28 cellular contexts compared by ENCODE assay signal in the genomic region with DNA sequence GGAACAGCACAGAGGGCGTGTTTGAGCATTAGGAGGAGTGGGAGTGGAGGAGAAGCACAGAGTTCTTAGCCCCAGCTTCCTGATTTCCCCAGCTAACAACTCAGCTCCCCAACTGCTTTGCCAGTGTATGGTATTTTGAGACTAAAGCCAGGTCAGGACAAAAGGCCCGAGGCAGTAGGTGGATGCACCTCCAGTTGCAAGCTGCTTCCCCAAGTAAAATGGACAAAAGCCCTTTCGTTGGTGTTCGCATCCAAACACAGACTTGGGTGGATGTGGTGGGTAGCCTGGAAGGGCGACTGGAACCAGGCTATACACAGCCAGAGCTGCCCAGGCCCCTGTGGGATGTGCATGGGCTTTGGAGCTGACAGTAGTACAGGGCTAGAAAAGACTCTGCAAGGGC. TPM values are rescaled to one million over a fixed set of nuclear protein-coding genes. Genes with fewer than 3 reads are reported as not detected.
"Had no signal": no experiment of that assay in that cellular context is flagged by ENCODE, and none has a peak within 500 bp of the region (broad histone marks: within the 10 kb centered on the region; RNA-seq: fewer than 3 reads in every experiment).

No MANE protein-coding gene starts in this region.

- H3K9me3 Mint-ChIP-seq: dendritic cell treated with granulocyte-macrophage colony-stimulating factor and Interleukin-4, amounts not matched to agents 40 ng/mL and 50 ng/mL, for 4 days; natural killer cell; neural crest cell; stimulated activated memory B cell treated with anti-CD40 and anti-IgM and Interleukin-4, amounts not matched to agents 10 μg/mL and 1 μg/mL and 100 μg/mL, for 72 hours; stimulated activated naive CD8-positive, alpha-beta T cell treated with anti-CD3 and anti-CD28 coated beads, Interleukin-15, Interleukin-2, amounts not matched to agents 100 ng/mL and 50 ng/mL, for 24 hours had no signal

- H3K27me3 Mint-ChIP-seq: stimulated activated naive CD8-positive, alpha-beta T cell treated with anti-CD3 and anti-CD28 coated beads, Interleukin-15, Interleukin-2, amounts not matched to agents 100 ng/mL and 50 ng/mL, for 24 hours had no signal

- H3K36me3 ChIP-seq: heart right ventricle, ovary, prostate gland, right lobe of liver, spleen had no signal

- H3K4me3 ChIP-seq: heart right ventricle, ovary, prostate gland, right lobe of liver, spleen, testis had no signal

- ATAC-seq: esophagus mucosa; heart right ventricle; natural killer cell; right lobe of liver; stimulated activated memory B cell treated with anti-CD40 and anti-IgM and Interleukin-4, amounts not matched to agents 10 μg/mL and 1 μg/mL and 100 μg/mL, for 72 hours had no signal

- H3K4me1 Mint-ChIP-seq: natural killer cell; stimulated activated memory B cell treated with anti-CD40 and anti-IgM and Interleukin-4, amounts not matched to agents 10 μg/mL and 1 μg/mL and 100 μg/mL, for 72 hours had no signal

- H3K4me3 Mint-ChIP-seq: dendritic cell treated with granulocyte-macrophage colony-stimulating factor and Interleukin-4, amounts not matched to agents 40 ng/mL and 50 ng/mL, for 4 days; natural killer cell; neural crest cell; stimulated activated memory B cell treated with anti-CD40 and anti-IgM and Interleukin-4, amounts not matched to agents 10 μg/mL and 1 μg/mL and 100 μg/mL, for 72 hours; stimulated activated naive CD8-positive, alpha-beta T cell treated with anti-CD3 and anti-CD28 coated beads, Interleukin-15, Interleukin-2, amounts not matched to agents 100 ng/mL and 50 ng/mL, for 24 hours had no signal

- H3K27ac ChIP-seq: heart right ventricle, ovary, prostate gland, right lobe of liver, spleen, testis had no signal

- H3K4me1 ChIP-seq: prostate gland, right lobe of liver had no signal

- DNase-seq: cerebellar nuclear complex; heart right ventricle; hypothalamus; kidney glomerular epithelial cell; mammary epithelial cell; natural killer cell; nucleus accumbens; ovary; stimulated activated CD4-positive, alpha-beta T cell treated with anti-CD3 and anti-CD28 coated beads, Interleukin-15, amount 100 ng/mL, for 24 hours; stimulated activated CD4-positive, alpha-beta T cell treated with anti-CD3 and anti-CD28 coated beads, Interleukin-1b, Interleukin-23, amount 100 ng/mL, for 48 hours; stimulated activated CD4-positive, alpha-beta T cell treated with anti-CD3 and anti-CD28 coated beads, Interleukin-4, amount 100 ng/mL, for 24 hours; testis; trophoblast cell had no signal

- H3K9me3 ChIP-seq: heart right ventricle, ovary, prostate gland, right lobe of liver, spleen, testis had no signal

- H3K36me3 Mint-ChIP-seq: natural killer cell; stimulated activated memory B cell treated with anti-CD40 and anti-IgM and Interleukin-4, amounts not matched to agents 10 μg/mL and 1 μg/mL and 100 μg/mL, for 72 hours had no signal

- H3K27me3 ChIP-seq: heart right ventricle, ovary, right lobe of liver, testis had no signal

- H3K27ac Mint-ChIP-seq: dendritic cell treated with granulocyte-macrophage colony-stimulating factor and Interleukin-4, amounts not matched to agents 40 ng/mL and 50 ng/mL, for 4 days; natural killer cell; stimulated activated memory B cell treated with anti-CD40 and anti-IgM and Interleukin-4, amounts not matched to agents 10 μg/mL and 1 μg/mL and 100 μg/mL, for 72 hours; stimulated activated naive CD8-positive, alpha-beta T cell treated with anti-CD3 and anti-CD28 coated beads, Interleukin-15, Interleukin-2, amounts not matched to agents 100 ng/mL and 50 ng/mL, for 24 hours had no signal

RNA-seq across cellular contexts. Expression of gene PLA2G4E, which starts 36.2 kb away (rescaled TPM):
- total RNA-seq: fibroblast of lung, frontal cortex, glomerular endothelial cell, liver, myocyte, natural killer cell, neural crest cell, renal cortical epithelial cell, right lobe of liver, spleen, urinary bladder had no signal
- polyA plus RNA-seq: fibroblast of lung, liver, spleen had no signal
